8 cellular contexts compared by ENCODE assay signal in the genomic region with DNA sequence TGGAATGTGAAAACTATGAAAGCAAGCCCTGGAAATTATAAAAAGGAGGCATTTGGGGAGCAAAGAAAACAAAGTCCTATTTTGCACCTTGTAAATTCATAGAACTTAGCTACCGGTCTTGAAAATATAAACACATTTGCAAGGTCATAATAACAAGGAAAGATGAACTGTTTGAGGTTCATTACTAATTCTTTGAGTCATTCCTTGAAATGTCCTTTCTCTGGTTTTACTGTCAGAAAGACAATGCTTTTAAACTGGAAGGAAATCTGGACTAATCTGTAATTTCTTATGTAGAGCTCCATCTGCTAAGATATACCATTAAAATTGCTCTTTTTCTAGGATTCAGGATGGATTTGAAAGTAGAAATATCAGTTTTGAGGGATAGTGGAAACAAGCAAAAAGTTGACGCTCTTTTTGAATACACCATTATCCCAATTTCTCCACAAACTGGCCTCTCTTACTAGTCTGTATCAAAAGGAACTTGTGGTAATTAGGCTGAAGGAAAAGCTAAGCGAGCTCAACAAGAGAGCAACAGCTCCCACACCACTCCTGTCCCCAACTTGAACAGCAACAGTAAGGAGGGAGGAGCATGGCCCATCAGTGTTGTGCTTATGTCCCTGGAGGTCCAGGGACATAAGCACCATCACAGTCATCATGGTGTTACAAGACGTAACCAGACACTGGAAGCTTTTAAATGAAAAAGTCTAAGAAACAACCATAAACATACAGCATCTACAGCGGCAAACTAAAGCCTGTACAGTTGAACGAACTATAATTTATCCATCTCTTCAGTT. TPM values are rescaled to one million over a fixed set of nuclear protein-coding genes. Genes with fewer than 3 reads are reported as not detected.
DNase-seq lines count a peak whose midpoint lies in the region; ATAC-seq and TF ChIP-seq lines count a peak whose summit lies in the region.

No MANE protein-coding gene starts in this region.

- peak overlapping the region; percentile 81 for H3K4me2 ChIP-seq in MM.1S (ENCODE audit: low read depth, low read length)

- peak overlapping the region; percentile 93 for H3K9ac ChIP-seq in MM.1S (ENCODE audit: low read length)
- H3K9ac ChIP-seq in iPS-20b (ENCODE audit: low read depth, low read length): peak overlapping the region; percentile 89

- peak overlapping the region; percentile 83 for H3K4me3 ChIP-seq in MM.1S (ENCODE audit: low read length)
- H3K4me3 ChIP-seq in iPS-20b (ENCODE audit: low read length): peak overlapping the region; percentile 87

- H3K36me3 ChIP-seq in MM.1S (replicated peaks; ENCODE audit: insufficient read depth, low read length): peaks cover 10% of the 10 kb centered on the region
- peaks cover 48% of the 10 kb centered on the region for H3K36me3 ChIP-seq in iPS-20b (ENCODE audit: insufficient read depth, low read depth, low read length)

- no peaks in the 10 kb centered on the region for H3K27me3 Mint-ChIP-seq in activated naive CD4-positive, alpha-beta T cell treated with anti-CD3 and anti-CD28 coated beads for 36 hours (ENCODE audit: low read depth)

- CTCF ChIA-PET in activated naive CD4-positive, alpha-beta T cell treated with anti-CD3 and anti-CD28 coated beads for 36 hours (lab: Charles Lee): interaction anchor here (1.1 kb wide), 2 partner anchors 9 to 13 kb away, joined by 5 read pairs; no protein-coding TSS in a partner anchor

- H3K4me1 ChIP-seq in MM.1S (ENCODE audit: low read length) (peaks cover 12% of the 10 kb centered on the region), iPS-20b (ENCODE audit: insufficient read depth, low read length) (peaks cover 5% of the 10 kb centered on the region; the same call in 1 of the 2 replicates)

- no peak for TF ChIP-seq CTCF in MM.1S (IDR thresholded peaks at IDR 0.05; ENCODE audit: low read length)

- H2AFZ ChIP-seq in MM.1S (ENCODE audit: low read length): peak overlapping the region; percentile 94

- peak overlapping the region; percentile 59; the same call in 1 of the 2 replicates for H3K27ac ChIP-seq in MM.1S (ENCODE audit: low read length)
- H3K27ac ChIP-seq in iPS-20b (ENCODE audit: low read length): no peak overlapping the region

- H4K20me1 ChIP-seq in MM.1S (ENCODE audit: insufficient read depth, low read length): no peaks in the 10 kb centered on the region

- H3K4me1 Mint-ChIP-seq in activated naive CD4-positive, alpha-beta T cell treated with anti-CD3 and anti-CD28 coated beads for 36 hours (ENCODE audit: low read depth): peaks cover 62% of the 10 kb centered on the region

- peak overlapping the region; percentile 95 for H3K27ac Mint-ChIP-seq in activated naive CD4-positive, alpha-beta T cell treated with anti-CD3 and anti-CD28 coated beads for 36 hours
- H3K27ac Mint-ChIP-seq in activated naive CD4-positive, alpha-beta T cell treated with anti-CD3 and anti-CD28 coated beads, Interleukin-2, amount 50 U/mL, for 72 hours: peak overlapping the region; percentile 96 to 99

- peaks cover 44% of the 10 kb centered on the region for H3K36me3 Mint-ChIP-seq in activated naive CD4-positive, alpha-beta T cell treated with anti-CD3 and anti-CD28 coated beads for 36 hours (ENCODE audit: low read depth)
- peaks cover 38 to 42% of the 10 kb centered on the region in 2 donors for H3K36me3 Mint-ChIP-seq in activated naive CD4-positive, alpha-beta T cell treated with anti-CD3 and anti-CD28 coated beads, Interleukin-2, amount 50 U/mL, for 72 hours

- no peaks in the 10 kb centered on the region for H3K9me3 ChIP-seq in MM.1S (replicated peaks; ENCODE audit: insufficient read depth, low read length)
- H3K9me3 ChIP-seq in iPS-20b (ENCODE audit: insufficient read depth, low read depth, low read length): no peaks in the 10 kb centered on the region

- H3K79me2 ChIP-seq in MM.1S (ENCODE audit: low read length): peaks cover 81% of the 10 kb centered on the region

- peak overlapping the region; percentile 96 for H3K4me3 Mint-ChIP-seq in activated naive CD4-positive, alpha-beta T cell treated with anti-CD3 and anti-CD28 coated beads for 36 hours

- intact Hi-C loops in activated naive CD4-positive, alpha-beta T cell treated with anti-CD3 and anti-CD28 coated beads for 36 hours (cut with micrococcal nuclease): loop anchor here (1.0 to 5.0 kb wide), 5 partner anchors 10 to 562 kb away; partner anchors contain the start of genes COX15, CUTC and SLC25A28
- intact Hi-C loops in head of caudate nucleus (cut with DNase I): no loop called here

- H3K27me3 ChIP-seq in MM.1S (replicated peaks; ENCODE audit: insufficient read depth, low read length) (no peaks in the 10 kb centered on the region), iPS-20b (ENCODE audit: insufficient read depth, low read length) (no peaks in the 10 kb centered on the region)

- no peak for ATAC-seq in activated naive CD4-positive, alpha-beta T cell treated with anti-CD3 and anti-CD28 coated beads, Interleukin-2, amount 50 U/mL, for 72 hours
- no peak for ATAC-seq in stimulated activated naive CD8-positive, alpha-beta T cell treated with anti-CD3 and anti-CD28 coated beads, Interleukin-15, Interleukin-2, amounts not matched to agents 100 U/mL and 50 U/mL, for 24 hours
- ATAC-seq in GM19395 (IDR thresholded peaks at IDR 0.05; ENCODE audit: unreplicated experiment): no peak

- H3K9me2 ChIP-seq in MM.1S (replicated peaks; ENCODE audit: insufficient read depth, low read length): no peaks in the 10 kb centered on the region

- H3K9me3 Mint-ChIP-seq in activated naive CD4-positive, alpha-beta T cell treated with anti-CD3 and anti-CD28 coated beads for 36 hours: no peaks in the 10 kb centered on the region
- no peaks in the 10 kb centered on the region for H3K9me3 Mint-ChIP-seq in activated naive CD4-positive, alpha-beta T cell treated with anti-CD3 and anti-CD28 coated beads, Interleukin-2, amount 50 U/mL, for 72 hours

- peaks cover 9% of the 10 kb centered on the region; the same call in 1 of the 2 replicates for H3F3A ChIP-seq in MM.1S (ENCODE audit: insufficient read depth, low read length)

- peak; percentile 16 for DNase-seq in activated naive CD4-positive, alpha-beta T cell treated with anti-CD3 and anti-CD28 coated beads for 36 hours
- DNase-seq in activated naive CD4-positive, alpha-beta T cell (lab: John Stamatoyannopoulos, UW): no peak
- DNase-seq in MM.1S (peak; percentile 18), head of caudate nucleus (no peak)
- no peak for DNase-seq in activated naive CD4-positive, alpha-beta T cell treated with anti-CD3 and anti-CD28 coated beads, Interleukin-2, amount 50 U/mL, for 72 hours (ENCODE audit: low spot score in 2 of 2)
- peak; percentile 16 for DNase-seq in stimulated activated naive CD8-positive, alpha-beta T cell treated with anti-CD3 and anti-CD28 coated beads, Interleukin-15, Interleukin-2, amounts not matched to agents 100 U/mL and 50 U/mL, for 24 hours

RNA-seq across cellular contexts. Expression of gene ERLIN1, which starts 1.2 kb away (rescaled TPM):
- total RNA-seq in activated naive CD4-positive, alpha-beta T cell treated with anti-CD3 and anti-CD28 coated beads for 36 hours: 10 to 100 TPM; 18.4 to 18.7 TPM
- 10 to 100 TPM; 16.8 to 17.5 TPM for total RNA-seq in activated naive CD4-positive, alpha-beta T cell treated with anti-CD3 and anti-CD28 coated beads, Interleukin-2, amount 50 U/mL, for 72 hours

RNA-seq across cellular contexts. Expression of gene CHUK, which starts 44.8 kb away (rescaled TPM):
- 10 to 100 TPM; 23.0 to 24.1 TPM for total RNA-seq in activated naive CD4-positive, alpha-beta T cell treated with anti-CD3 and anti-CD28 coated beads for 36 hours
- 10 to 100 TPM; 18.8 to 42.4 TPM for total RNA-seq in activated naive CD4-positive, alpha-beta T cell treated with anti-CD3 and anti-CD28 coated beads, Interleukin-2, amount 50 U/mL, for 72 hours

Comparison
In these comparisons a context has a peak if more than half of its experiments do, and no peak if none do; other contexts are left out.
1. DNase-seq: peak in activated naive CD4-positive, alpha-beta T cell treated with anti-CD3 and anti-CD28 coated beads for 36 hours (single experiment), MM.1S (single experiment) and stimulated activated naive CD8-positive, alpha-beta T cell treated with anti-CD3 and anti-CD28 coated beads, Interleukin-15, Interleukin-2, amounts not matched to agents 100 U/mL and 50 U/mL, for 24 hours (single experiment); none in activated naive CD4-positive, alpha-beta T cell (0 of 4), activated naive CD4-positive, alpha-beta T cell treated with anti-CD3 and anti-CD28 coated beads, Interleukin-2, amount 50 U/mL, for 72 hours (0 of 2) and head of caudate nucleus (0 of 42).